In the genomic region with DNA sequence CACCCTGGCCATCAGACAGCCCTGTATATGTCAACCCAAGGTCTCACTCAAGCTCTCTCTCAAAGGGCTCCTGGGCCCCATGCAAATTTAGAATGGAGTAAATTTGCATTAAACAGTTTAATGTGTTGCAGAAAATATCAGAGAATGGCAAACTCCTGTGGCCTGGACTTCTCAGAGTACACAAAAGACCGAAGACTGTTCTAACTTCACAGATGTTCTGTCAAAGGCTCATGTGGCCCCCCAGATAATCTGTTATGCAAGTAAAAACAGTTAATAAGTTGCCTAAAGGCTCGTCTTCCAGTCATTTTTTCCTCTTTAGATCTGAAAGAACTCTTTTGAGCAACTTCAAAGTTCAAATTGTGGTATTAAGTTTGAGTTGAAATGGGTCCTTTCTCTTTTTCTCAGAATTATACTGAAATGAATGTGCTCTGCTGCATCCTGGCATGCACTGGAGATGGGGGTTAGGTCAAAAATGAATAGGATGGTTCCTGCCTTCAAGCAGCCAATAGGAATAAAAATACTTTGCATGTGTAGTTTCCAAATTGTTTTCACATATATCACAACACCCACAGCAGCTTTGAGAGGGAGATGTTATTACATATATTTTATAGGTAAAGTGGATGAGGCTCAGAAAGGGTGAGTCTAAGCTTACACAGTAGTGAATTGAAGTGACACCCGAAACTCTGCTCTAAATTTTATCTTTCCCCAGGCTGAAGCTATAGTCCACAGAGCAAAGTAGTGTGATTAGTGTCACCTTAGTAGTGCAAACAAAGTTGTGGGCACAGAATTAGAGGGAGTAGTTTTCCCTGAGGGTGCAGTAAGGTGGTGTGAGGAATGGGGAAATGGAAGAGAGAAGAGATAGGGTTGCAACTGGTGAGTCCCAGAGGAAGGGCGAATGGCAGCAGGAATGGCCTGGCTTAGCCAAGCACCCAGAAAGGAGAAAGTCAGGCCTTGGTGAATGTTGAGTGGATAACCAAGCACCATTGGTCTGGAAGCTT, we compare ENCODE assay signal across 1 cellular context.
A peak's percentile ranks its signal among the peaks of the same experiment; 100 is the strongest.
TF ChIP-seq lines count a peak whose summit lies in the region.

No MANE protein-coding gene starts in this region.

TF ChIP-seq in HepG2, 621 proteins besides CTCF, POLR2A, EP300 and RAD21 (continued from another document and continues in another):
- TF ChIP-seq DZIP1 (CRISPR knock-in tag; IDR thresholded peaks at IDR 0.05) (no peak), ZNF44 (CRISPR knock-in tag; IDR thresholded peaks at IDR 0.05) (no peak), ZNF749 (CRISPR knock-in tag; IDR thresholded peaks at IDR 0.05; ENCODE audit: borderline replicate concordance) (no peak), MEIS2 (CRISPR knock-in tag; IDR thresholded peaks at IDR 0.05) (no peak), ZFX (CRISPR knock-in tag; IDR thresholded peaks at IDR 0.05; ENCODE audit: low read depth) (no peak), ZKSCAN1 (IDR thresholded peaks at IDR 0.05; ENCODE audit: low read length) (no peak), BCL6 (CRISPR knock-in tag; IDR thresholded peaks at IDR 0.05) (peak; percentile 76), ATF1 (CRISPR knock-in tag; IDR thresholded peaks at IDR 0.05) (0 out of 2 replicates have a peak, but pooled peaks have one; percentile 33), RAD51 (IDR thresholded peaks at IDR 0.05; ENCODE audit: borderline replicate concordance) (no peak), LRRFIP1 (CRISPR knock-in tag; conservative IDR thresholded peaks at IDR 0.05) (no peak), PITX1 (CRISPR knock-in tag; IDR thresholded peaks at IDR 0.05) (peak; percentile 30; the same call in 1 of the 2 replicates), RXRA (CRISPR knock-in tag; IDR thresholded peaks at IDR 0.05) (no peak), BRF2 (CRISPR knock-in tag; IDR thresholded peaks at IDR 0.05) (no peak), KMT2A (CRISPR knock-in tag; IDR thresholded peaks at IDR 0.05) (no peak), ZBTB20 (CRISPR knock-in tag; IDR thresholded peaks at IDR 0.05; ENCODE audit: borderline replicate concordance, low read depth) (no peak), ZNF737 (CRISPR knock-in tag; IDR thresholded peaks at IDR 0.05; ENCODE audit: borderline replicate concordance) (no peak), RBM39 (IDR thresholded peaks at IDR 0.05; ENCODE audit: low read depth, low read length, poor library complexity, severe bottlenecking) (no peak), SOX5 (CRISPR knock-in tag; IDR thresholded peaks at IDR 0.05; ENCODE audit: borderline replicate concordance) (no peak), AKAP8 (CRISPR knock-in tag; IDR thresholded peaks at IDR 0.05) (no peak), ZNF543 (CRISPR knock-in tag; IDR thresholded peaks at IDR 0.05) (no peak), ETV6 (CRISPR knock-in tag; conservative IDR thresholded peaks at IDR 0.05) (no peak)
- TF ChIP-seq, protein P1, sequence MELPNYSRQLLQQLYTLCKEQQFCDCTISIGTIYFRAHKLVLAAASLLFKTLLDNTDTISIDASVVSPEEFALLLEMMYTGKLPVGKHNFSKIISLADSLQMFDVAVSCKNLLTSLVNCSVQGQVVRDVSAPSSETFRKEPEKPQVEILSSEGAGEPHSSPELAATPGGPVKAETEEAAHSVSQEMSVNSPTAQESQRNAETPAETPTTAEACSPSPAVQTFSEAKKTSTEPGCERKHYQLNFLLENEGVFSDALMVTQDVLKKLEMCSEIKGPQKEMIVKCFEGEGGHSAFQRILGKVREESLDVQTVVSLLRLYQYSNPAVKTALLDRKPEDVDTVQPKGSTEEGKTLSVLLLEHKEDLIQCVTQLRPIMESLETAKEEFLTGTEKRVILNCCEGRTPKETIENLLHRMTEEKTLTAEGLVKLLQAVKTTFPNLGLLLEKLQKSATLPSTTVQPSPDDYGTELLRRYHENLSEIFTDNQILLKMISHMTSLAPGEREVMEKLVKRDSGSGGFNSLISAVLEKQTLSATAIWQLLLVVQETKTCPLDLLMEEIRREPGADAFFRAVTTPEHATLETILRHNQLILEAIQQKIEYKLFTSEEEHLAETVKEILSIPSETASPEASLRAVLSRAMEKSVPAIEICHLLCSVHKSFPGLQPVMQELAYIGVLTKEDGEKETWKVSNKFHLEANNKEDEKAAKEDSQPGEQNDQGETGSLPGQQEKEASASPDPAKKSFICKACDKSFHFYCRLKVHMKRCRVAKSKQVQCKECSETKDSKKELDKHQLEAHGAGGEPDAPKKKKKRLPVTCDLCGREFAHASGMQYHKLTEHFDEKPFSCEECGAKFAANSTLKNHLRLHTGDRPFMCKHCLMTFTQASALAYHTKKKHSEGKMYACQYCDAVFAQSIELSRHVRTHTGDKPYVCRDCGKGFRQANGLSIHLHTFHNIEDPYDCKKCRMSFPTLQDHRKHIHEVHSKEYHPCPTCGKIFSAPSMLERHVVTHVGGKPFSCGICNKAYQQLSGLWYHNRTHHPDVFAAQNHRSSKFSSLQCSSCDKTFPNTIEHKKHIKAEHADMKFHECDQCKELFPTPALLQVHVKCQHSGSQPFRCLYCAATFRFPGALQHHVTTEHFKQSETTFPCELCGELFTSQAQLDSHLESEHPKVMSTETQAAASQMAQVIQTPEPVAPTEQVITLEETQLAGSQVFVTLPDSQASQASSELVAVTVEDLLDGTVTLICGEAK (IDR thresholded peaks at IDR 0.05), result no peak
- TF ChIP-seq, protein P1 (CRISPR knock-in tag; IDR thresholded peaks at IDR 0.05), result no peak
- TF ChIP-seq, protein P2, sequence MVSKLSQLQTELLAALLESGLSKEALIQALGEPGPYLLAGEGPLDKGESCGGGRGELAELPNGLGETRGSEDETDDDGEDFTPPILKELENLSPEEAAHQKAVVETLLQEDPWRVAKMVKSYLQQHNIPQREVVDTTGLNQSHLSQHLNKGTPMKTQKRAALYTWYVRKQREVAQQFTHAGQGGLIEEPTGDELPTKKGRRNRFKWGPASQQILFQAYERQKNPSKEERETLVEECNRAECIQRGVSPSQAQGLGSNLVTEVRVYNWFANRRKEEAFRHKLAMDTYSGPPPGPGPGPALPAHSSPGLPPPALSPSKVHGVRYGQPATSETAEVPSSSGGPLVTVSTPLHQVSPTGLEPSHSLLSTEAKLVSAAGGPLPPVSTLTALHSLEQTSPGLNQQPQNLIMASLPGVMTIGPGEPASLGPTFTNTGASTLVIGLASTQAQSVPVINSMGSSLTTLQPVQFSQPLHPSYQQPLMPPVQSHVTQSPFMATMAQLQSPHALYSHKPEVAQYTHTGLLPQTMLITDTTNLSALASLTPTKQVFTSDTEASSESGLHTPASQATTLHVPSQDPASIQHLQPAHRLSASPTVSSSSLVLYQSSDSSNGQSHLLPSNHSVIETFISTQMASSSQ (IDR thresholded peaks at IDR 0.05; ENCODE audit: low read depth), result 0 out of 2 replicates have a peak, but pooled peaks have one; percentile 29
- TF ChIP-seq, protein P2 (CRISPR knock-in tag; IDR thresholded peaks at IDR 0.05; ENCODE audit: borderline replicate concordance), result no peak
- TF ChIP-seq, protein P3, sequence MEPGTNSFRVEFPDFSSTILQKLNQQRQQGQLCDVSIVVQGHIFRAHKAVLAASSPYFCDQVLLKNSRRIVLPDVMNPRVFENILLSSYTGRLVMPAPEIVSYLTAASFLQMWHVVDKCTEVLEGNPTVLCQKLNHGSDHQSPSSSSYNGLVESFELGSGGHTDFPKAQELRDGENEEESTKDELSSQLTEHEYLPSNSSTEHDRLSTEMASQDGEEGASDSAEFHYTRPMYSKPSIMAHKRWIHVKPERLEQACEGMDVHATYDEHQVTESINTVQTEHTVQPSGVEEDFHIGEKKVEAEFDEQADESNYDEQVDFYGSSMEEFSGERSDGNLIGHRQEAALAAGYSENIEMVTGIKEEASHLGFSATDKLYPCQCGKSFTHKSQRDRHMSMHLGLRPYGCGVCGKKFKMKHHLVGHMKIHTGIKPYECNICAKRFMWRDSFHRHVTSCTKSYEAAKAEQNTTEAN (CRISPR knock-in tag; conservative IDR thresholded peaks at IDR 0.05), result 0 out of 2 replicates have a peak, but pooled peaks have one; percentile 55
- TF ChIP-seq, protein P4, sequence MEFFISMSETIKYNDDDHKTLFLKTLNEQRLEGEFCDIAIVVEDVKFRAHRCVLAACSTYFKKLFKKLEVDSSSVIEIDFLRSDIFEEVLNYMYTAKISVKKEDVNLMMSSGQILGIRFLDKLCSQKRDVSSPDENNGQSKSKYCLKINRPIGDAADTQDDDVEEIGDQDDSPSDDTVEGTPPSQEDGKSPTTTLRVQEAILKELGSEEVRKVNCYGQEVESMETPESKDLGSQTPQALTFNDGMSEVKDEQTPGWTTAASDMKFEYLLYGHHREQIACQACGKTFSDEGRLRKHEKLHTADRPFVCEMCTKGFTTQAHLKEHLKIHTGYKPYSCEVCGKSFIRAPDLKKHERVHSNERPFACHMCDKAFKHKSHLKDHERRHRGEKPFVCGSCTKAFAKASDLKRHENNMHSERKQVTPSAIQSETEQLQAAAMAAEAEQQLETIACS (CRISPR knock-in tag; IDR thresholded peaks at IDR 0.05), result no peak
